In genomic region chr22:38461057-38461413, GRCh38 we compare ENCODE assay signal across 9 cellular contexts. TPM values are rescaled to one million over a fixed set of nuclear protein-coding genes. Genes with fewer than 3 reads are reported as not detected.
DNase-seq lines count a peak whose midpoint lies in the region; ATAC-seq and TF ChIP-seq lines count a peak whose summit lies in the region.
"Had no signal": no experiment of that assay in that cellular context is flagged by ENCODE, and none has a peak within 500 bp of the region (broad histone marks: within the 10 kb centered on the region; RNA-seq: fewer than 3 reads in every experiment).

No MANE protein-coding gene starts in this region.

- peaks cover 6% of the 10 kb centered on the region for H3K4me1 Mint-ChIP-seq in Caco-2 (ENCODE audit: low read depth, unreplicated experiment)
- H3K4me1 Mint-ChIP-seq in endodermal cell, result peaks cover 9% of the 10 kb centered on the region
- peaks cover 7 to 16% (median 13%) of the 10 kb centered on the region in 4 donors for H3K4me1 Mint-ChIP-seq in naive thymus-derived CD8-positive, alpha-beta T cell

- 64 to 70% methylated on average over 8 to 9 of the region's 9 CpGs for WGBS in endodermal cell (ENCODE audit: insufficient coverage in 1 of 2, insufficient read length in 1 of 2), 2 experiments

- H3K4me3 ChIP-seq in Caco-2 (ENCODE audit: low read depth, low read length), result no peak overlapping the region
- H3K4me3 ChIP-seq in endodermal cell (ENCODE audit: low read length), result no peak overlapping the region

- CTCF ChIA-PET in Caco-2 (lab: Charles Lee), result no interaction called here

- intact Hi-C loops in Caco-2 (cut with micrococcal nuclease; ENCODE audit: unreplicated experiment), result no loop called here

- no peaks in the 10 kb centered on the region for H3K36me3 ChIP-seq in Caco-2 (ENCODE audit: control insufficient read depth, insufficient read depth, low read length)
- no peaks in the 10 kb centered on the region for H3K36me3 ChIP-seq in endodermal cell (ENCODE audit: control insufficient read depth, insufficient read depth, low read length)

- H3K9me3 Mint-ChIP-seq in Caco-2 (ENCODE audit: unreplicated experiment), result no peaks in the 10 kb centered on the region
- H3K9me3 Mint-ChIP-seq in endodermal cell, result no peaks in the 10 kb centered on the region
- H3K9me3 Mint-ChIP-seq in naive thymus-derived CD8-positive, alpha-beta T cell, result peaks cover 0 to 3% (median 0%) of the 10 kb centered on the region in 9 donors
- H3K9me3 Mint-ChIP-seq: T-cell had no signal

- H3K27ac ChIP-seq in endodermal cell (ENCODE audit: low read depth, low read length), result no peak overlapping the region

- H3K4me3 Mint-ChIP-seq in Caco-2 (ENCODE audit: unreplicated experiment), result peak overlapping the region; percentile 65
- H3K4me3 Mint-ChIP-seq in endodermal cell, result peak overlapping the region; percentile 29
- H3K4me3 Mint-ChIP-seq in naive thymus-derived CD8-positive, alpha-beta T cell, result peak overlapping the region in 3 of 10 donors; percentile 4 to 53 (median 30)

- peak; percentile 38 to 39 for ATAC-seq in naive thymus-derived CD8-positive, alpha-beta T cell

- no TSS peak for BruUV-seq in Caco-2 (replicated peaks; lab: Mats Ljungman, UMichigan)

- H3K9ac ChIP-seq in endodermal cell (ENCODE audit: extremely low read depth, low read length, poor library complexity, severe bottlenecking), result no peak overlapping the region

- H3K27me3 Mint-ChIP-seq in Caco-2 (ENCODE audit: insufficient read depth, unreplicated experiment) (peaks cover 4% of the 10 kb centered on the region), endodermal cell (ENCODE audit: insufficient read depth) (peaks cover 95% of the 10 kb centered on the region)
- H3K27me3 Mint-ChIP-seq in naive thymus-derived CD8-positive, alpha-beta T cell, result peaks cover 37 to 85% (median 59%) of the 10 kb centered on the region in 5 donors

- peaks cover 7% of the 10 kb centered on the region; the same call in 1 of the 2 replicates for H3K4me1 ChIP-seq in Caco-2
- H3K4me1 ChIP-seq in endodermal cell (ENCODE audit: control insufficient read depth, insufficient read depth, low read length), result no peaks in the 10 kb centered on the region

- TF ChIP-seq CTCF in Caco-2 (IDR thresholded peaks at IDR 0.05; ENCODE audit: insufficient read depth in 1 of 2, low read depth in 1 of 2, low read length in 1 of 2, severe bottlenecking in 1 of 2, unreplicated experiment in 1 of 2) (no peak), endodermal cell (conservative IDR thresholded peaks at IDR 0.05) (no peak)

- H3K27me3 ChIP-seq in Caco-2 (replicated peaks; ENCODE audit: control insufficient read depth, insufficient read depth, low read length), result no peaks in the 10 kb centered on the region; the same call in 1 of the 2 replicates
- H3K27me3 ChIP-seq in endodermal cell (ENCODE audit: control insufficient read depth, insufficient read depth, low read length, poor library complexity, severe bottlenecking), result peaks cover 35% of the 10 kb centered on the region

- H3K36me3 Mint-ChIP-seq in Caco-2 (ENCODE audit: insufficient read depth, unreplicated experiment) (no peaks in the 10 kb centered on the region), endodermal cell (ENCODE audit: low read depth) (no peaks in the 10 kb centered on the region)
- peaks cover 0 to 11% (median 0%) of the 10 kb centered on the region in 3 donors for H3K36me3 Mint-ChIP-seq in naive thymus-derived CD8-positive, alpha-beta T cell

- POLR2A ChIA-PET in Caco-2 (lab: Charles Lee), result interaction anchor here (0.5 to 0.7 kb wide), 2 partner anchors 63 to 687 kb away, joined by 3 to 7 read pairs; no protein-coding TSS in a partner anchor
- POLR2A ChIA-PET in naive thymus-derived CD8-positive, alpha-beta T cell (lab: Charles Lee), result no interaction called here

- DNase-seq in Caco-2, result no peak
- DNase-seq in NCI-H2171 (lab: John Stamatoyannopoulos, UW), result peak; percentile 35
- DNase-seq in endodermal cell, result no peak
- DNase-seq in naive thymus-derived CD8-positive, alpha-beta T cell, result no peak
- no peak for DNase-seq in DMS79 treated with DMSO at 0.1 percent for 48 hours (lab: John Stamatoyannopoulos, UW)
- no peak for DNase-seq in T-helper 1 cell
- DNase-seq in activated CD4-positive, alpha-beta T cell treated with anti-CD3 and anti-CD28 coated beads for 4 hours, result no peak
- DNase-seq in ureter (ENCODE audit: low spot score), result no peak

- H3K27ac Mint-ChIP-seq in Caco-2 (ENCODE audit: unreplicated experiment), result no peak overlapping the region
- no peak overlapping the region for H3K27ac Mint-ChIP-seq in endodermal cell
- H3K27ac Mint-ChIP-seq in naive thymus-derived CD8-positive, alpha-beta T cell, result peak overlapping the region in 1 of 10 donors; percentile 20
- H3K27ac Mint-ChIP-seq: T-cell had no signal

- H3K9me3 ChIP-seq in Caco-2 (no peaks in the 10 kb centered on the region), endodermal cell (ENCODE audit: control insufficient read depth, low read length) (no peaks in the 10 kb centered on the region)

RNA-seq across cellular contexts. Expression of gene KCNJ4, which starts 6.0 kb away (rescaled TPM):
- 0.14 and 0.27 TPM in 2 replicates for total RNA-seq in Caco-2 (2022)
- 1 to 10 TPM in 1 of 2 donors, under 1 TPM in 1; 0.37 to 1.4 TPM for total RNA-seq in endodermal cell
- polyA plus RNA-seq in endodermal cell (2013, experiment 1 of 2), result 5.8 TPM
- 6.0 TPM for polyA plus RNA-seq in endodermal cell (2013, experiment 2 of 2)
- not detected for total RNA-seq in naive thymus-derived CD8-positive, alpha-beta T cell
- polyA plus RNA-seq in naive thymus-derived CD8-positive, alpha-beta T cell, result not detected
- total RNA-seq in ureter, result not detected
- total RNA-seq: T-cell had no signal

RNA-seq across cellular contexts. Expression of gene KDELR3, which starts 6.9 kb away (rescaled TPM):
- total RNA-seq in Caco-2 (2022) (13.4 and 18.2 TPM in 2 replicates), endodermal cell (10 to 100 TPM; 11.4 to 14.9 TPM), ureter (7.5 TPM)
- polyA plus RNA-seq in endodermal cell (2013, experiment 1 of 2), result 14.6 TPM
- polyA plus RNA-seq in endodermal cell (2013, experiment 2 of 2), result 14.8 TPM
- total RNA-seq in naive thymus-derived CD8-positive, alpha-beta T cell, result not detected
- under 1 TPM in 2 of 3 donors, not detected in 1; 0.11 to 0.28 TPM for polyA plus RNA-seq in naive thymus-derived CD8-positive, alpha-beta T cell

RNA-seq across cellular contexts. Expression of gene DDX17, which starts 45.1 kb away (rescaled TPM):
- total RNA-seq in Caco-2 (2022) (359 and 367 TPM in 2 replicates), endodermal cell (100 to 1,000 TPM; 507 to 621 TPM), ureter (593 TPM)
- polyA plus RNA-seq in endodermal cell (2013, experiment 1 of 2), result 386 TPM
- polyA plus RNA-seq in endodermal cell (2013, experiment 2 of 2), result 344 TPM
- 1,000 to 10,000 TPM; 1,031 to 1,044 TPM for total RNA-seq in naive thymus-derived CD8-positive, alpha-beta T cell
- polyA plus RNA-seq in naive thymus-derived CD8-positive, alpha-beta T cell, result 10 to 100 TPM; 27.3 to 38.7 (median 28.2) TPM
